8 cellular contexts compared by ENCODE assay signal in genomic region chr19:45076029-45076850, GRCh38. TPM values are rescaled to one million over a fixed set of nuclear protein-coding genes. Genes with fewer than 3 reads are reported as not detected.
DNase-seq lines count a peak whose midpoint lies in the region; ATAC-seq and TF ChIP-seq lines count a peak whose summit lies in the region.

ZNF296 (minus strand) TSS chr19:45076478; CDS start chr19:45076373, 105 bp downstream.

- intact Hi-C loops in esophagus muscularis mucosa (cut with DNase I) = loop anchor here (10.0 kb wide), 1 partner anchor 181 kb away; the partner anchor contains the start of gene TOMM40
- intact Hi-C loops in stomach (cut with DNase I; ENCODE audit: low total_unique reads) = no loop called here

- no peaks in the 10 kb centered on the region for H3K36me3 Mint-ChIP-seq in natural killer cell treated with Interleukin-12 subunit alpha and Interleukin-12 subunit beta and Interleukin-15 and Interleukin-18, amount 100 ng/mL, for 72 hours

- H3K4me1 ChIP-seq in esophagus muscularis mucosa (peaks cover 32 to 49% (median 48%) of the 10 kb centered on the region in 4 donors), stomach (peaks cover 32 to 96% (median 76%) of the 10 kb centered on the region in 4 donors)

- H3K27me3 Mint-ChIP-seq in natural killer cell treated with Interleukin-12 subunit alpha and Interleukin-12 subunit beta and Interleukin-15 and Interleukin-18, amount 100 ng/mL, for 72 hours = no peaks in the 10 kb centered on the region

- 7% methylated on average over 38 of the region's 81 CpGs for WGBS in esophagus muscularis mucosa
- 1 to 2% (median 1%) methylated on average over 49 to 81 of the region's 81 CpGs for WGBS in stomach, 5 donors

- POLR2A ChIA-PET in AG04449 (lab: Yijun Ruan, JAX) = no interaction called here

- ATAC-seq in GM18858 (IDR thresholded peaks at IDR 0.05; ENCODE audit: unreplicated experiment) = peak; percentile 42
- peak; percentile 38 for ATAC-seq in HG03159 (IDR thresholded peaks at IDR 0.05; ENCODE audit: unreplicated experiment)
- peak; percentile 77 to 80 for ATAC-seq in natural killer cell treated with Interleukin-12 subunit alpha and Interleukin-12 subunit beta and Interleukin-15 and Interleukin-18, amount 100 ng/mL, for 72 hours

- peaks cover 0 to 14% (median 10%) of the 10 kb centered on the region in 4 donors for H3K36me3 ChIP-seq in esophagus muscularis mucosa
- H3K36me3 ChIP-seq in stomach = peaks cover 8 to 15% (median 14%) of the 10 kb centered on the region in 4 donors

- no peaks in the 10 kb centered on the region for H3K9me3 Mint-ChIP-seq in natural killer cell treated with Interleukin-12 subunit alpha and Interleukin-12 subunit beta and Interleukin-15 and Interleukin-18, amount 100 ng/mL, for 72 hours

- TF ChIP-seq EP300 in esophagus muscularis mucosa (IDR thresholded peaks at IDR 0.05) (no peak), stomach (IDR thresholded peaks at IDR 0.05) (no peak)

- peaks cover 21 to 31% of the 10 kb centered on the region in 2 donors for H3K4me1 Mint-ChIP-seq in natural killer cell treated with Interleukin-12 subunit alpha and Interleukin-12 subunit beta and Interleukin-15 and Interleukin-18, amount 100 ng/mL, for 72 hours (ENCODE audit: low read depth in 2 of 2)

- TF ChIP-seq CTCF in AG04449 (IDR thresholded peaks at IDR 0.05; ENCODE audit: insufficient read depth, low read length, missing control alignments) (no peak), esophagus muscularis mucosa (IDR thresholded peaks at IDR 0.05) (no peak), stomach (IDR thresholded peaks at IDR 0.05) (no peak)

- H3K4me3 ChIP-seq in AG04449 (ENCODE audit: low read depth, low read length) (peak within 1 kb of the TSS; percentile 49), esophagus muscularis mucosa (peak within 1 kb of the TSS; percentile 54 to 64 (median 56)), stomach (peak within 1 kb of the TSS; percentile 52 to 81 (median 60))

- H3K27me3 ChIP-seq in esophagus muscularis mucosa = no peaks in the 10 kb centered on the region
- H3K27me3 ChIP-seq in stomach = no peaks in the 10 kb centered on the region

- TF ChIP-seq POLR2A in esophagus muscularis mucosa (IDR thresholded peaks at IDR 0.05; ENCODE audit: low read depth) (no peak), stomach (IDR thresholded peaks at IDR 0.05) (no peak)

- H3K9me3 ChIP-seq in esophagus muscularis mucosa (no peaks in the 10 kb centered on the region), stomach (no peaks in the 10 kb centered on the region)

- peak within 1 kb of the TSS; percentile 78 to 98 for H3K27ac Mint-ChIP-seq in natural killer cell treated with Interleukin-12 subunit alpha and Interleukin-12 subunit beta and Interleukin-15 and Interleukin-18, amount 100 ng/mL, for 72 hours

- H3K27ac ChIP-seq in esophagus muscularis mucosa (replicated peaks in 1 of 4) = peak within 1 kb of the TSS; percentile 44 to 69 (median 64)
- peak within 1 kb of the TSS; percentile 88 to 91 (median 88) for H3K27ac ChIP-seq in stomach

- DNase-seq in AG04449 (ENCODE audit: low read depth, low spot score) (no peak), NOMO-1 treated with DMSO at 0.1 percent for 48 hours (lab: John Stamatoyannopoulos, UW; ENCODE audit: unreplicated experiment) (peak; percentile 66), activated T-cell treated with anti-CD3 and anti-CD28 coated beads for 1 hour (ENCODE audit: low read depth) (peak; percentile 69), esophagus muscularis mucosa (ENCODE audit: extremely low spot score) (no peak), stomach (peak; percentile 94)
- peak; percentile 88 for DNase-seq in natural killer cell treated with Interleukin-12 subunit alpha and Interleukin-12 subunit beta and Interleukin-15 and Interleukin-18, amount 100 ng/mL, for 72 hours (ENCODE audit: low spot score)

- CTCF ChIA-PET in AG04449 (lab: Yijun Ruan, JAX) = interaction anchor here (1.3 to 1.6 kb wide), 2 partner anchors 14 to 16 kb away, joined by 3 read pairs; partner anchors contain the start of gene PPP1R37

- peak within 1 kb of the TSS; percentile 83 for H3K4me3 Mint-ChIP-seq in natural killer cell treated with Interleukin-12 subunit alpha and Interleukin-12 subunit beta and Interleukin-15 and Interleukin-18, amount 100 ng/mL, for 72 hours

RNA-seq across cellular contexts. Expression of gene ZNF296, which starts in this region (rescaled TPM):
- total RNA-seq in esophagus muscularis mucosa (under 1 TPM in 2 of 4 donors, not detected in 2; 0.17 to 0.23 TPM), stomach (10 to 100 TPM in 2 of 5 donors, 1 to 10 TPM in 1, under 1 TPM in 1, not detected in 1; 0.45 to 13.4 (median 7.4) TPM)
- 1 to 10 TPM; 5.0 to 5.5 TPM for total RNA-seq in natural killer cell treated with Interleukin-12 subunit alpha and Interleukin-12 subunit beta and Interleukin-15 and Interleukin-18, amount 100 ng/mL, for 72 hours
- polyA plus RNA-seq in stomach = 1 to 10 TPM; 2.7 to 7.0 (median 5.0) TPM

Comparison
In these comparisons a context has a peak if more than half of its experiments do, and no peak if none do; other contexts are left out.
1. DNase-seq: peak in NOMO-1 treated with DMSO at 0.1 percent for 48 hours (single experiment), activated T-cell treated with anti-CD3 and anti-CD28 coated beads for 1 hour (single experiment), natural killer cell treated with Interleukin-12 subunit alpha and Interleukin-12 subunit beta and Interleukin-15 and Interleukin-18, amount 100 ng/mL, for 72 hours (single experiment) and stomach (single experiment); none in AG04449 (single experiment) and esophagus muscularis mucosa (single experiment).
2. Peak in every context shown above with its lines, with median percentiles within 50 percentile points of each other: H3K4me3 ChIP-seq and ATAC-seq.